In genomic region chr4:184457530-184458249, GRCh38 we compare ENCODE assay signal across 12 cellular contexts. TPM values are rescaled to one million over a fixed set of nuclear protein-coding genes. Genes with fewer than 3 reads are reported as not detected.
DNase-seq lines count a peak whose midpoint lies in the region; ATAC-seq and TF ChIP-seq lines count a peak whose summit lies in the region.
"Had no signal": no experiment of that assay in that cellular context is flagged by ENCODE, and none has a peak within 500 bp of the region (broad histone marks: within the 10 kb centered on the region; RNA-seq: fewer than 3 reads in every experiment).

No MANE protein-coding gene starts in this region.

- intact Hi-C loops in heart left ventricle (cut with DNase I) (no loop called here), left cardiac atrium (cut with DNase I) (no loop called here)

- ATAC-seq in heart left ventricle (peak in 3 of 4 donors; percentile 30 to 53 (median 35)), left cardiac atrium (no peak), HG03039 (IDR thresholded peaks at IDR 0.05; ENCODE audit: unreplicated experiment) (no peak)

- H3K9me3 ChIP-seq in heart left ventricle: no peaks in the 10 kb centered on the region

- peaks cover 14 to 89% (median 62%) of the 10 kb centered on the region in 12 donors for H3K4me1 ChIP-seq in heart left ventricle

- WGBS in heart left ventricle, 4 donors: 65 to 75% (median 68%) methylated on average over 11 of the region's 11 CpGs

- no peak for TF ChIP-seq POLR2A in heart left ventricle (IDR thresholded peaks at IDR 0.05)

- DNase-seq in heart left ventricle (no peak), left cardiac atrium (no peak), LHCN-M2 (ENCODE audit: low read depth) (peak; percentile 27), dermis blood vessel endothelial cell (peak; percentile 15), NCI-H2196 treated with DMSO at 0.1 percent for 48 hours (lab: John Stamatoyannopoulos, UW; ENCODE audit: unreplicated experiment) (no peak), NCI-H1930 (lab: John Stamatoyannopoulos, UW) (no peak), NOMO-1 (lab: John Stamatoyannopoulos, UW; ENCODE audit: unreplicated experiment in 2 of 2) (no peak)
- DNase-seq: H7, NCI-H187 treated with DMSO at 0.1 percent for 48 hours had no signal

- H3K36me3 ChIP-seq in heart left ventricle: peaks cover 0 to 22% (median 0%) of the 10 kb centered on the region in 9 donors

- peak overlapping the region in 1 of 12 donors; percentile 3 for H3K27ac ChIP-seq in heart left ventricle
- H3K27ac ChIP-seq: C4-2B, SK-N-MC had no signal

- H3K4me3 ChIP-seq in heart left ventricle: no peak overlapping the region
- H3K4me3 ChIP-seq: SK-N-MC had no signal

- no peaks in the 10 kb centered on the region for H3K27me3 ChIP-seq in heart left ventricle

- TF ChIP-seq CTCF in heart left ventricle (IDR thresholded peaks at IDR 0.05): no peak

RNA-seq across cellular contexts. Expression of gene IRF2, which starts 16.7 kb away (rescaled TPM):
- total RNA-seq in heart left ventricle (10 to 100 TPM; 21.7 to 47.2 (median 28.7) TPM), left cardiac atrium (10 to 100 TPM; 27.1 to 30.0 TPM), LHCN-M2 (2014; rRNA removed) (16.6 and 17.6 TPM in 2 replicates), dermis blood vessel endothelial cell (27.4 and 31.8 TPM in 2 replicates)
- polyA plus RNA-seq in heart left ventricle: 10 to 100 TPM; 11.5 to 12.0 TPM
- polyA plus RNA-seq in LHCN-M2 (2012): 8.2 TPM

Comparison
In these comparisons a context has a peak if more than half of its experiments do, and no peak if none do; other contexts are left out.
1. ATAC-seq: peak in heart left ventricle (3 of 4); none in left cardiac atrium (0 of 2) and HG03039 (single experiment).
2. DNase-seq: peak in LHCN-M2 (single experiment) and dermis blood vessel endothelial cell (single experiment); none in heart left ventricle (0 of 5), left cardiac atrium (single experiment), NCI-H2196 treated with DMSO at 0.1 percent for 48 hours (single experiment), NCI-H1930 (0 of 2) and NOMO-1 (0 of 2).